In genomic region chr5:151772868-151773561, GRCh38 we compare ENCODE assay signal across 8 cellular contexts. TPM values are rescaled to one million over a fixed set of nuclear protein-coding genes. Genes with fewer than 3 reads are reported as not detected.
DNase-seq lines count a peak whose midpoint lies in the region; ATAC-seq, FAIRE-seq and TF ChIP-seq lines count a peak whose summit lies in the region.

No MANE protein-coding gene starts in this region.

- WGBS in adipose tissue, 3 donors, result 0 to 1% (median 1%) methylated on average over 18 of the region's 18 CpGs

- no peak for ATAC-seq in GM21515 (IDR thresholded peaks at IDR 0.05; ENCODE audit: unreplicated experiment)

- intact Hi-C loops in kidney (cut with DNase I), result no loop called here

- H3K4me1 ChIP-seq in kidney (ENCODE audit: control insufficient read depth in 1 of 2, insufficient read depth in 1 of 2, low read depth in 1 of 2, low read length in 2 of 2), result peaks cover 5 to 12% of the 10 kb centered on the region in 2 donors

- peak overlapping the region; percentile 42 to 86 for H3K9ac ChIP-seq in kidney (ENCODE audit: low read length in 2 of 2)

- peak; percentile 62 for DNase-seq in CD1c-positive myeloid dendritic cell (ENCODE audit: extremely low spot score)
- peak; percentile 28 for DNase-seq in HK-2 (ENCODE audit: unreplicated experiment)
- no peak for DNase-seq in kidney
- DNase-seq in substantia nigra (lab: John Stamatoyannopoulos, UW), result peak in 5 of 49 donors; percentile 27 to 54 (median 39)
- DNase-seq in NCI-H128 (lab: John Stamatoyannopoulos, UW; ENCODE audit: unreplicated experiment), result no peak
- DNase-seq in NCI-H510A (lab: John Stamatoyannopoulos, UW), result no peak

- TF ChIP-seq CTCF in kidney (IDR thresholded peaks at IDR 0.05; ENCODE audit: borderline replicate concordance, extremely low read depth, insufficient read depth), result no peak

- no peaks in the 10 kb centered on the region for H3K9me3 ChIP-seq in kidney (ENCODE audit: control insufficient read depth in 1 of 2, low read length in 2 of 2)

- peak overlapping the region; percentile 70 to 91 for H3K4me3 ChIP-seq in kidney (ENCODE audit: low read length in 2 of 2)

- no peaks in the 10 kb centered on the region for H3K36me3 ChIP-seq in kidney (ENCODE audit: control insufficient read depth in 1 of 2, insufficient read depth in 2 of 2, low read length in 2 of 2)

- FAIRE-seq in kidney (lab: Jason Lieb, UNC), result no peak

- H3K27ac ChIP-seq in adipose tissue (ENCODE audit: low read depth, low read length) (peak overlapping the region; percentile 32), kidney (ENCODE audit: low read depth in 2 of 2, low read length in 2 of 2) (peak overlapping the region; percentile 90 to 95), substantia nigra (ENCODE audit: low read depth, low read length, poor library complexity, severe bottlenecking) (peak overlapping the region; percentile 81)

RNA-seq across cellular contexts. Expression of gene G3BP1, which starts 1.3 kb away (rescaled TPM):
- polyA plus RNA-seq in adipose tissue (10 to 100 TPM; 12.7 to 39.6 (median 35.0) TPM), kidney (ENCODE audit: insufficient read depth, low read depth, low replicate concordance) (34.2 TPM)
- total RNA-seq in kidney, result 165 TPM

RNA-seq across cellular contexts. Expression of gene ATOX1, which starts 14.6 kb away (rescaled TPM):
- polyA plus RNA-seq in adipose tissue (100 to 1,000 TPM in 2 of 3 donors, 10 to 100 TPM in 1; 43.3 to 203 (median 150) TPM), kidney (ENCODE audit: insufficient read depth, low read depth, low replicate concordance) (611 TPM)
- total RNA-seq in kidney, result 83.2 TPM

Comparison
In these comparisons a context has a peak if more than half of its experiments do, and no peak if none do; other contexts are left out.
1. DNase-seq: peak in CD1c-positive myeloid dendritic cell (single experiment) and HK-2 (single experiment); none in kidney (single experiment), NCI-H128 (single experiment) and NCI-H510A (single experiment).
2. H3K27ac ChIP-seq: peak in every context shown above with its lines; median percentile 92 in kidney; 81 in substantia nigra; 32 in adipose tissue.